ENCODE assay signal across 2 cellular contexts in genomic region chr1:109523706-109524105, GRCh38.
TF ChIP-seq lines count a peak whose summit lies in the region.

No MANE protein-coding gene starts in this region.

TF ChIP-seq in IMR-90, 13 proteins besides CTCF, POLR2A, EP300 and RAD21:
- TF ChIP-seq CEBPB (IDR thresholded peaks at IDR 0.05; ENCODE audit: low read depth, low read length) (no peak), MAZ (IDR thresholded peaks at IDR 0.05; ENCODE audit: borderline replicate concordance, low read depth, low read length) (no peak), CHD1 (IDR thresholded peaks at IDR 0.05; ENCODE audit: low read depth, low read length) (no peak), BHLHE40 (IDR thresholded peaks at IDR 0.05; ENCODE audit: low read depth, low read length) (no peak), ELK1 (IDR thresholded peaks at IDR 0.05; ENCODE audit: borderline replicate concordance, low read depth, low read length) (no peak), USF2 (IDR thresholded peaks at IDR 0.05; ENCODE audit: low read depth, low read length) (no peak), SMC3 (IDR thresholded peaks at IDR 0.05; ENCODE audit: low read depth, low read length) (no peak), RCOR1 (IDR thresholded peaks at IDR 0.05; ENCODE audit: insufficient replicate concordance, low read length) (no peak), MXI1 (IDR thresholded peaks at IDR 0.05; ENCODE audit: borderline replicate concordance, low read depth, low read length) (no peak), MAFK (IDR thresholded peaks at IDR 0.05; ENCODE audit: low read depth, low read length) (no peak)

TF ChIP-seq in K562, 482 proteins besides CTCF, POLR2A, EP300 and RAD21:
- TF ChIP-seq ZNF121 (CRISPR knock-in tag; conservative IDR thresholded peaks at IDR 0.05) (no peak), ZNF589 (CRISPR knock-in tag; IDR thresholded peaks at IDR 0.05; ENCODE audit: low read depth) (no peak), ZKSCAN1 (IDR thresholded peaks at IDR 0.05; ENCODE audit: low read depth, low read length) (0 out of 2 replicates have a peak, but pooled peaks have one; percentile 28), ZNF124 (CRISPR knock-in tag; IDR thresholded peaks at IDR 0.05) (no peak), ZBTB1 (CRISPR knock-in tag; IDR thresholded peaks at IDR 0.05; ENCODE audit: borderline replicate concordance, low read depth) (peak; percentile 65; the same call in 1 of the 2 replicates), NUFIP1 (IDR thresholded peaks at IDR 0.05; ENCODE audit: partially characterized antibody) (no peak)
